In genomic region chr5:93010626-93011025, GRCh38 we compare ENCODE assay signal across 34 cellular contexts.
"Had no signal": no experiment of that assay in that cellular context is flagged by ENCODE, and none has a peak within 500 bp of the region (broad histone marks: within the 10 kb centered on the region; RNA-seq: fewer than 3 reads in every experiment).

No MANE protein-coding gene starts in this region.

- H3K27ac Mint-ChIP-seq: activated CD4-positive, alpha-beta memory T cell treated with anti-CD3 and anti-CD28 coated beads, Interleukin-2, amount 10 ng/mL, durations not matched to agents 7 days and 5 days; activated CD8-positive, alpha-beta memory T cell treated with anti-CD3 and anti-CD28 coated beads, Interleukin-2, amount 10 ng/mL, durations not matched to agents 7 days and 5 days; activated naive CD4-positive, alpha-beta T cell treated with anti-CD3 and anti-CD28 coated beads, Interleukin-2, amount 10 ng/mL, durations not matched to agents 7 days and 5 days; activated naive CD8-positive, alpha-beta T cell; activated naive CD8-positive, alpha-beta T cell treated with anti-CD3 and anti-CD28 coated beads, Interleukin-2, amount 50 U/mL, for 24 hours had no signal

- DNase-seq: activated CD4-positive, alpha-beta memory T cell treated with anti-CD3 and anti-CD28 coated beads, Interleukin-2, amount 10 ng/mL, durations not matched to agents 7 days and 5 days; activated CD4-positive, alpha-beta T cell treated with anti-CD3 and anti-CD28 coated beads for 1 hour; activated CD4-positive, alpha-beta T cell treated with anti-CD3 and anti-CD28 coated beads for 48 hours; activated CD4-positive, CD25-positive, alpha-beta regulatory T cell; activated CD8-positive, alpha-beta memory T cell treated with anti-CD3 and anti-CD28 coated beads for 24 hours; activated CD8-positive, alpha-beta memory T cell treated with anti-CD3 and anti-CD28 coated beads, Interleukin-2, amount 10 ng/mL, durations not matched to agents 7 days and 5 days; activated CD8-positive, alpha-beta memory T cell treated with anti-CD3 and anti-CD28 coated beads, Interleukin-2, amount 50 U/mL, for 48 hours; activated effector memory CD4-positive, alpha-beta T cell treated with Interleukin-2 at 50 U/mL for 16 hours; activated naive CD4-positive, alpha-beta T cell treated with anti-CD3 and anti-CD28 coated beads, Interleukin-2, amount 10 ng/mL, durations not matched to agents 7 days and 5 days; activated naive CD8-positive, alpha-beta T cell treated with anti-CD3 and anti-CD28 coated beads, Interleukin-2, amount 50 U/mL, for 24 hours; activated T-cell treated with anti-CD3 and anti-CD28 coated beads, Interleukin-2, amount 50 U/mL, for 48 hours; aorta; brain microvascular endothelial cell; central memory CD4-positive, alpha-beta T cell; Kasumi-1; KG1; MG63; NCI-H1048; NCI-H1105 treated with DMSO at 0.1 percent for 48 hours; NCI-H1436; NCI-H1694 treated with DMSO at 0.1 percent for 48 hours; NCI-H2029; NCI-H345; NCI-H524 treated with DMSO at 0.1 percent for 48 hours; NCI-H748 treated with DMSO at 0.1 percent for 48 hours; SIG-M5; SW 1271; T-helper 1 cell; T-helper 2 cell; T-helper 9 cell; WERI-Rb-1 had no signal

- H3K9me3 Mint-ChIP-seq: activated naive CD4-positive, alpha-beta T cell treated with anti-CD3 and anti-CD28 coated beads, Interleukin-2, amount 10 ng/mL, durations not matched to agents 7 days and 5 days; activated naive CD8-positive, alpha-beta T cell treated with anti-CD3 and anti-CD28 coated beads, Interleukin-2, amount 50 U/mL, for 24 hours had no signal

- H3K27me3 Mint-ChIP-seq: activated CD4-positive, alpha-beta memory T cell treated with anti-CD3 and anti-CD28 coated beads, Interleukin-2, amount 10 ng/mL, durations not matched to agents 7 days and 5 days; activated CD8-positive, alpha-beta memory T cell treated with anti-CD3 and anti-CD28 coated beads, Interleukin-2, amount 10 ng/mL, durations not matched to agents 7 days and 5 days; activated naive CD4-positive, alpha-beta T cell treated with anti-CD3 and anti-CD28 coated beads, Interleukin-2, amount 10 ng/mL, durations not matched to agents 7 days and 5 days; activated naive CD8-positive, alpha-beta T cell; activated naive CD8-positive, alpha-beta T cell treated with anti-CD3 and anti-CD28 coated beads, Interleukin-2, amount 50 U/mL, for 24 hours had no signal

- H3K4me1 Mint-ChIP-seq: activated CD4-positive, alpha-beta memory T cell treated with anti-CD3 and anti-CD28 coated beads, Interleukin-2, amount 10 ng/mL, durations not matched to agents 7 days and 5 days; activated CD8-positive, alpha-beta memory T cell treated with anti-CD3 and anti-CD28 coated beads, Interleukin-2, amount 10 ng/mL, durations not matched to agents 7 days and 5 days; activated naive CD4-positive, alpha-beta T cell treated with anti-CD3 and anti-CD28 coated beads, Interleukin-2, amount 10 ng/mL, durations not matched to agents 7 days and 5 days; activated naive CD8-positive, alpha-beta T cell treated with anti-CD3 and anti-CD28 coated beads, Interleukin-2, amount 50 U/mL, for 24 hours had no signal

- FAIRE-seq: RCC 7860 had no signal

- H3K36me3 Mint-ChIP-seq: activated CD8-positive, alpha-beta memory T cell treated with anti-CD3 and anti-CD28 coated beads, Interleukin-2, amount 10 ng/mL, durations not matched to agents 7 days and 5 days; activated naive CD4-positive, alpha-beta T cell treated with anti-CD3 and anti-CD28 coated beads, Interleukin-2, amount 10 ng/mL, durations not matched to agents 7 days and 5 days; activated naive CD8-positive, alpha-beta T cell had no signal

- H3K4me3 Mint-ChIP-seq: activated CD4-positive, alpha-beta memory T cell treated with anti-CD3 and anti-CD28 coated beads, Interleukin-2, amount 10 ng/mL, durations not matched to agents 7 days and 5 days; activated CD8-positive, alpha-beta memory T cell treated with anti-CD3 and anti-CD28 coated beads, Interleukin-2, amount 10 ng/mL, durations not matched to agents 7 days and 5 days; activated naive CD4-positive, alpha-beta T cell treated with anti-CD3 and anti-CD28 coated beads, Interleukin-2, amount 10 ng/mL, durations not matched to agents 7 days and 5 days; activated naive CD8-positive, alpha-beta T cell; activated naive CD8-positive, alpha-beta T cell treated with anti-CD3 and anti-CD28 coated beads, Interleukin-2, amount 50 U/mL, for 24 hours had no signal

- H3K27ac ChIP-seq: brain microvascular endothelial cell, RWPE1, WERI-Rb-1 had no signal
